Comparison of ENCODE assay signal across 8 cellular contexts in the genomic region with DNA sequence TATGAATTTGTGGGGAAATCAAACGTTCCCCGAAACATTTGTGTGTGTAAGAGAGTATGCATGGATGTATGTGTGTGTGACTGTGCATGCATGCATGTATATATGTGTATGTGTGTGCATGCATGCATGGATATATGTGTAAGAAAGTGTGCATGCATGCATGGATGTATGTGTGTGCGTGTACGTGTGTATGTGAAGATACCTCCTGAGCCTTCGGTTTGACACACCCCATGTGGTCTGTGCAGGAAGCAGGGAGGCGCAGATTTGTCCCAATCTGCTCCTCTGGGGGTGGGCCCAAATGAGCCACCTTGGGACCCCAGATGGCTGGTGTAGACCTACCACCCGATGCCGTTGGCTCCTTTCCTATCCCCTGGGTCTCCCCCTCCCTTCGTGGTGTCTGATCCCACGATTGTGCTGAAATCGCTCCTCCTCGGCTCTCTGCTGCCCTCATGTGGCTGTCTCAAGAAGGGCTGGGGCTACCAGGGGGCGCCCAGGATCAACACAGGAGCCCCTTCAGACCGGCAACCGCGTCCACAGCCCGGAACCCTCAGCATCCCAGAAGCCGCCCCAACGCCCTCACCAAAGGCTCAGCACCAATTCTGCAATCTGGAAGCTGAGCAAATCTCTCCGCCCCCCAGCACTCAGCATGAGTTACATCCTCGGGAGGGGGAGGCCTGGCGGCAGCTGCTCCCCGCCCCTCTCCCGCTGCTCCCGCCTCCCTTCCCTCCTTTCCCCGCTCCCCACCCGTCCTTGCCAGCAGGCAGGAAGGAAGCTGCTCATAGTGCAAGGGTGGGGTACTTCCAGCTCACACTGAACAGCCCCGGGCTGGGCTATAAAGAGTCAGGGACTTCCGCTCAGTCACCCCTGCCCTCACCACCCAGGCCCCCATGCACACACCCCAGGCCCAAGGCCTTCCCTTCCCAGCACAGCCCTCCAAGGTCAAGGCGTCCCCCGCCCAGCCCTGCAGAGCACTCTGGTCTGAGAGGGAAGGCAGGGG. TPM values are rescaled to one million over a fixed set of nuclear protein-coding genes. Genes with fewer than 3 reads are reported as not detected.
A peak's percentile ranks its signal among the peaks of the same experiment; 100 is the strongest.
DNase-seq lines count a peak whose midpoint lies in the region; ATAC-seq, FAIRE-seq and TF ChIP-seq lines count a peak whose summit lies in the region.

No MANE protein-coding gene starts in this region.

- no peak overlapping the region for H2AK9ac ChIP-seq in IMR-90 (replicated peaks; ENCODE audit: low read depth, low read length, poor library complexity)

- BruUV-seq in IMR-90 (replicated peaks; lab: Mats Ljungman, UMichigan): no TSS peak

- H4K91ac ChIP-seq in IMR-90 (ENCODE audit: insufficient read depth, low read depth, low read length): no peak overlapping the region

- H3K56ac ChIP-seq in IMR-90 (ENCODE audit: extremely low read depth, insufficient read depth, low read length): no peak overlapping the region

- H3K27ac Mint-ChIP-seq in CD4-positive, alpha-beta T cell: no peak overlapping the region

- peaks cover 4% of the 10 kb centered on the region for H3K27me3 Mint-ChIP-seq in CD4-positive, alpha-beta T cell

- no peaks in the 10 kb centered on the region for H3K36me3 Mint-ChIP-seq in CD4-positive, alpha-beta T cell (ENCODE audit: low read depth)

- H3K4me1 ChIP-seq in IMR-90 (ENCODE audit: control insufficient read depth, insufficient read depth, low read length) (no peaks in the 10 kb centered on the region; the same call in 1 of the 2 replicates), pancreas (no peaks in the 10 kb centered on the region)

- H2AFZ ChIP-seq in IMR-90 (replicated peaks; ENCODE audit: low read length, poor library complexity): peak overlapping the region; percentile 76

- in situ Hi-C loops in IMR-90 (cut with MboI; ENCODE audit: low sequenced_read_pairs): loop anchor here (5.0 to 25.0 kb wide), 3 partner anchors 86 to 576 kb away; a partner anchor contains a TSS

- peaks cover 18% of the 10 kb centered on the region for H3K9me3 ChIP-seq in CD4-positive, alpha-beta T cell (ENCODE audit: control insufficient read depth, low read length)
- H3K9me3 ChIP-seq in IMR-90 (ENCODE audit: control insufficient read depth, insufficient read depth, low read length) (peaks cover 10% of the 10 kb centered on the region), pancreas (no peaks in the 10 kb centered on the region)

- no peak overlapping the region for H3K9ac ChIP-seq in IMR-90 (ENCODE audit: low read depth, low read length)

- no peaks in the 10 kb centered on the region for H3K79me1 ChIP-seq in IMR-90 (ENCODE audit: low read depth in 1 of 2, low read length in 2 of 2)

- H3K4me2 ChIP-seq in IMR-90 (ENCODE audit: low read depth, low read length): peak overlapping the region; percentile 44; the same call in 1 of the 2 replicates

- FAIRE-seq in pancreas (lab: Jason Lieb, UNC): no peak

- ATAC-seq in CD4-positive, alpha-beta T cell (ENCODE audit: poor library complexity): peak; percentile 76
- ATAC-seq in IMR-90 (ENCODE audit: low read depth) (peak; percentile 77), pancreas (peak; percentile 36 to 67 (median 56)), GM21423 (IDR thresholded peaks at IDR 0.05; ENCODE audit: unreplicated experiment) (no peak)

- H2BK5ac ChIP-seq in IMR-90 (ENCODE audit: low read depth, low read length, poor library complexity, severe bottlenecking): no peak overlapping the region

- no peak overlapping the region for H2BK15ac ChIP-seq in IMR-90 (ENCODE audit: low read depth, low read length)

- peaks cover 11% of the 10 kb centered on the region for H3K9me3 Mint-ChIP-seq in CD4-positive, alpha-beta T cell

- no peaks in the 10 kb centered on the region for H3K9me1 ChIP-seq in IMR-90 (ENCODE audit: insufficient read depth, low read length)

- DNase-seq in CD4-positive, alpha-beta T cell: peak; percentile 46 to 73 (median 60)
- DNase-seq in IMR-90 (no peak), RPMI7951 (ENCODE audit: low read depth) (peak; percentile 31), glomerular visceral epithelial cell (ENCODE audit: extremely low spot score) (peak; percentile 21), pancreas (peak in 3 of 6 donors; percentile 45 to 59 (median 49)), OCI-M2 (lab: John Stamatoyannopoulos, UW; ENCODE audit: unreplicated experiment) (no peak)
- DNase-seq in activated naive CD4-positive, alpha-beta T cell treated with Interleukin-2 at 50 U/mL for 16 hours: peak; percentile 74

- H2BK120ac ChIP-seq in IMR-90 (ENCODE audit: low read depth, low read length): no peak overlapping the region

- dilution Hi-C loops in IMR-90 (cut with HindIII; ENCODE audit: low sequenced_read_pairs, unreplicated experiment): no loop called here

- POLR2A ChIA-PET in CD4-positive, alpha-beta T cell (lab: Charles Lee): interaction anchor here (0.9 to 1.0 kb wide), 2 partner anchors 14 to 30 kb away, joined by 3 read pairs; no protein-coding TSS in a partner anchor
- POLR2A ChIA-PET in IMR-90 (lab: Charles Lee; ENCODE audit: unreplicated experiment): no interaction called here

- H3K4me3 ChIP-seq in IMR-90 (ENCODE audit: insufficient read depth, low read depth, low read length): no peak overlapping the region
- H3K4me3 ChIP-seq in pancreas: no peak overlapping the region

- no peaks in the 10 kb centered on the region for H4K20me1 ChIP-seq in IMR-90 (ENCODE audit: insufficient read depth, low read length)

- H3K27me3 ChIP-seq in CD4-positive, alpha-beta T cell (ENCODE audit: control insufficient read depth, insufficient read depth, low read length): no peaks in the 10 kb centered on the region
- H3K27me3 ChIP-seq in IMR-90 (ENCODE audit: control insufficient read depth, insufficient read depth, low read length): peaks cover 6% of the 10 kb centered on the region; the same call in 1 of the 2 replicates
- peaks cover 0 to 12% (median 0%) of the 10 kb centered on the region in 4 donors for H3K27me3 ChIP-seq in pancreas

- WGBS in IMR-90 (ENCODE audit: extremely low coverage in 2 of 2, insufficient read length in 1 of 2), 2 experiments: 8% methylated on average over 12 of the region's 31 CpGs; no CpG with 5 or more reads in 1 of the 2 experiments
- WGBS in pancreas, 2 donors: 16 to 20% methylated on average over 31 of the region's 31 CpGs

- H4K5ac ChIP-seq in IMR-90 (ENCODE audit: low read depth, low read length): no peak overlapping the region

- no peak overlapping the region for H2BK20ac ChIP-seq in IMR-90 (ENCODE audit: low read depth, low read length)

- TF ChIP-seq RAD21 in IMR-90 (IDR thresholded peaks at IDR 0.05; ENCODE audit: low read length): peak; percentile 76

- no peak overlapping the region for H4K8ac ChIP-seq in IMR-90 (ENCODE audit: low read depth in 2 of 2, low read length in 2 of 2)

- no peak overlapping the region for H3K23ac ChIP-seq in IMR-90 (ENCODE audit: low read depth, low read length)

- no peak overlapping the region for H3K4ac ChIP-seq in IMR-90 (ENCODE audit: low read depth, low read length)

- H3K4me1 Mint-ChIP-seq in CD4-positive, alpha-beta T cell (ENCODE audit: low read depth): peaks cover 38% of the 10 kb centered on the region

- TF ChIP-seq CTCF in CD4-positive, alpha-beta T cell (IDR thresholded peaks at IDR 0.05): peak; percentile 90
- peak; percentile 73 for TF ChIP-seq CTCF in IMR-90 (conservative IDR thresholded peaks at IDR 0.05; ENCODE audit: low read depth, low read length)
- TF ChIP-seq CTCF in pancreas (IDR thresholded peaks at IDR 0.05): peak; percentile 67 to 72 (median 70)

- no peak overlapping the region for H3K14ac ChIP-seq in IMR-90 (replicated peaks; ENCODE audit: low read depth, low read length)

- no peak overlapping the region for H3K27ac ChIP-seq in CD4-positive, alpha-beta T cell (ENCODE audit: low read depth, low read length)
- H3K27ac ChIP-seq in IMR-90 (ENCODE audit: insufficient read depth, low read length): no peak overlapping the region
- H3K27ac ChIP-seq in pancreas: no peak overlapping the region

- H3K18ac ChIP-seq in IMR-90 (ENCODE audit: low read depth, low read length): no peak overlapping the region

- CTCF ChIA-PET in CD4-positive, alpha-beta T cell (lab: Charles Lee): interaction anchor here (1.0 to 2.3 kb wide), 3 partner anchors 20 to 26 kb away, joined by 4 to 5 read pairs (median 5); no protein-coding TSS in a partner anchor
- CTCF ChIA-PET in IMR-90 (lab: Yijun Ruan, JAX): interaction anchor here (0.6 to 1.6 kb wide), 8 partner anchors 8 to 116 kb away, joined by 3 to 6 read pairs (median 3); no protein-coding TSS in a partner anchor

- H3K36me3 ChIP-seq in IMR-90 (ENCODE audit: control insufficient read depth, insufficient read depth, low read length): no peaks in the 10 kb centered on the region
- H3K36me3 ChIP-seq in pancreas: no peaks in the 10 kb centered on the region

- H3K4me3 Mint-ChIP-seq in CD4-positive, alpha-beta T cell: peak overlapping the region; percentile 63

- TF ChIP-seq POLR2A in IMR-90 (IDR thresholded peaks at IDR 0.05; ENCODE audit: low read depth, low read length): no peak

- intact Hi-C loops in CD4-positive, alpha-beta T cell (cut with DNase I, micrococcal nuclease): loop anchor here (1.0 to 10.0 kb wide), 4 partner anchors 90 to 1274 kb away; a partner anchor contains a TSS
- intact Hi-C loops in IMR-90 (cut with micrococcal nuclease): loop anchor here (1.0 kb wide), 1 partner anchor 540 kb away; no protein-coding TSS in a partner anchor
- intact Hi-C loops in pancreas (cut with DNase I): loop anchor here in 2 of 3 donors (5.0 kb wide), 1 partner anchor 91 kb away; no protein-coding TSS in a partner anchor

- no peak overlapping the region for H2AK5ac ChIP-seq in IMR-90 (ENCODE audit: low read depth, low read length)

RNA-seq across cellular contexts. Expression of a gene that starts 2.3 kb away (rescaled TPM):
- 1 to 10 TPM; 3.9 to 7.1 TPM for total RNA-seq in CD4-positive, alpha-beta T cell
- total RNA-seq in IMR-90 (2012; rRNA removed): 0.28 and 0.72 TPM in 2 replicates
- polyA plus RNA-seq in IMR-90 (2012; rRNA removed): 2.0 and 2.9 TPM in 2 replicates
- 1.2 and 1.9 TPM in 2 replicates for polyA plus RNA-seq in IMR-90 (2012; cell fraction: cytosol; rRNA removed)
- 1.0 and 3.3 TPM in 2 replicates for polyA plus RNA-seq in IMR-90 (2012; cell fraction: nucleus; rRNA removed; ENCODE audit: low replicate concordance)
- total RNA-seq in RPMI7951 (2014; rRNA removed; shearing (Covaris generic)): 0.12 and 0.39 TPM in 2 replicates
- 1 to 10 TPM; 1.0 to 5.1 (median 3.1) TPM for total RNA-seq in pancreas
- 10 to 100 TPM in 1 of 2 donors, 1 to 10 TPM in 1; 6.0 to 12.5 TPM for polyA plus RNA-seq in pancreas

RNA-seq across cellular contexts. Expression of a gene that starts 10.4 kb away (rescaled TPM):
- total RNA-seq in CD4-positive, alpha-beta T cell: 1 to 10 TPM; 1.9 to 2.3 TPM
- 0.56 and 0.90 TPM in 2 replicates for total RNA-seq in IMR-90 (2012; rRNA removed)
- 1.6 and 2.1 TPM in 2 replicates for polyA plus RNA-seq in IMR-90 (2012; rRNA removed)
- polyA plus RNA-seq in IMR-90 (2012; cell fraction: cytosol; rRNA removed): 0.74 and 2.5 TPM in 2 replicates
- 1.2 and 2.0 TPM in 2 replicates for polyA plus RNA-seq in IMR-90 (2012; cell fraction: nucleus; rRNA removed; ENCODE audit: low replicate concordance)
- total RNA-seq in RPMI7951 (2014; rRNA removed; shearing (Covaris generic)): not detected in 2 replicates
- total RNA-seq in pancreas: 1 to 10 TPM; 1.4 to 4.4 (median 3.0) TPM
- polyA plus RNA-seq in pancreas: 10 to 100 TPM in 1 of 2 donors, 1 to 10 TPM in 1; 7.4 to 27.9 TPM

RNA-seq across cellular contexts. Expression of a gene that starts 35.8 kb away (rescaled TPM):
- 10 to 100 TPM; 16.8 to 17.1 TPM for total RNA-seq in CD4-positive, alpha-beta T cell
- total RNA-seq in IMR-90 (2012; rRNA removed) (0.18 TPM in 1 of 2 replicates, not detected in the other), pancreas (under 1 TPM in 5 of 6 donors, not detected in 1; 0.06 to 0.46 (median 0.20) TPM)
- polyA plus RNA-seq in IMR-90 (2012; rRNA removed) (0.91 and 1.1 TPM in 2 replicates), pancreas (1 to 10 TPM in 1 of 2 donors, under 1 TPM in 1; 0.72 to 1.5 TPM)
- polyA plus RNA-seq in IMR-90 (2012; cell fraction: cytosol; rRNA removed): 0.22 and 0.49 TPM in 2 replicates
- 3.2 and 5.6 TPM in 2 replicates for polyA plus RNA-seq in IMR-90 (2012; cell fraction: nucleus; rRNA removed; ENCODE audit: low replicate concordance)
- total RNA-seq in RPMI7951 (2014; rRNA removed; shearing (Covaris generic)): 0.24 TPM in 1 of 2 replicates, not detected in the other

RNA-seq across cellular contexts. Expression of a gene that starts 39.7 kb away (rescaled TPM):
- 10 to 100 TPM; 57.0 to 62.2 TPM for total RNA-seq in CD4-positive, alpha-beta T cell
- total RNA-seq in IMR-90 (2012; rRNA removed) (14.7 and 16.3 TPM in 2 replicates), pancreas (10 to 100 TPM in 3 of 6 donors, 1 to 10 TPM in 3; 6.1 to 18.5 (median 10.1) TPM)
- polyA plus RNA-seq in IMR-90 (2012; rRNA removed) (26.8 and 27.5 TPM in 2 replicates), pancreas (10 to 100 TPM; 23.6 to 29.0 TPM)
- polyA plus RNA-seq in IMR-90 (2012; cell fraction: cytosol; rRNA removed): 13.0 and 25.1 TPM in 2 replicates
- 62.3 and 128 TPM in 2 replicates for polyA plus RNA-seq in IMR-90 (2012; cell fraction: nucleus; rRNA removed; ENCODE audit: low replicate concordance)
- 26.9 and 27.8 TPM in 2 replicates for total RNA-seq in RPMI7951 (2014; rRNA removed; shearing (Covaris generic))

RNA-seq across cellular contexts. Expression of a gene that starts 59.8 kb away (rescaled TPM):
- total RNA-seq in CD4-positive, alpha-beta T cell: 10 to 100 TPM; 13.8 to 15.2 TPM
- not detected in 2 replicates for total RNA-seq in IMR-90 (2012; rRNA removed)
- 0.70 and 0.74 TPM in 2 replicates for polyA plus RNA-seq in IMR-90 (2012; rRNA removed)
- polyA plus RNA-seq in IMR-90 (2012; cell fraction: cytosol; rRNA removed): 0.21 and 0.38 TPM in 2 replicates
- polyA plus RNA-seq in IMR-90 (2012; cell fraction: nucleus; rRNA removed; ENCODE audit: low replicate concordance): 4.8 and 9.1 TPM in 2 replicates
- total RNA-seq in RPMI7951 (2014; rRNA removed; shearing (Covaris generic)): 0.10 and 1.3 TPM in 2 replicates
- total RNA-seq in pancreas: 1 to 10 TPM in 1 of 6 donors, under 1 TPM in 5; 0.47 to 2.1 (median 0.71) TPM
- polyA plus RNA-seq in pancreas: 1 to 10 TPM; 7.0 to 8.7 TPM

Comparison
In these comparisons a context has a peak if more than half of its experiments do, and no peak if none do; other contexts are left out.
1. DNase-seq: peak in CD4-positive, alpha-beta T cell (10 of 10), RPMI7951 (single experiment), activated naive CD4-positive, alpha-beta T cell treated with Interleukin-2 at 50 U/mL for 16 hours (single experiment) and glomerular visceral epithelial cell (single experiment); none in IMR-90 (single experiment) and OCI-M2 (single experiment).
2. RNA of a gene that starts 35.8 kb away (total RNA-seq): 16.8 to 17.1 TPM in CD4-positive, alpha-beta T cell; 0.24 TPM in RPMI7951, 0.06 to 0.46 TPM in pancreas and 0.18 TPM in IMR-90; every median in the first group is over 10 times any median in the second.
3. Peak in every context shown above with its lines, with median percentiles within 50 percentile points of each other: CTCF ChIP-seq.